ENCODE assay signal across 25 cellular contexts in the genomic region with DNA sequence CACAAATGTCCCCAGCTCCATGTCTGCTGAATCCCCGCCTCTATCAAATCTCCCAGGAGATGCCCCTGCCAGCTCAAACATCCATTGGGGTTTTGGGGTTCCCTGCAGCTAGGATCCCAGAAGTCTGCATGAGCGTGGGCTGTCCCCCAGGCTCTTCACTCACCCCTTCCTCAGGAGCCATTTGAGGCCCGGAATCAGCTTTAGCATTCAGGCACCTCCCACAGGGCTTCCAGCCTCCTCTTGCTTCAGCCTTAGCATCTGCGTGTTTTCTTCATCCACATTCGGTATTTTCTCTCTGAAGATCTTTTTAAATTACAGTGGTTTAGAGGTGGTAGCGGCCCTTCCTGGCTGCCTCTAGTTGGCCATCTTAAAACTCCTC.
"Had no signal": no experiment of that assay in that cellular context is flagged by ENCODE, and none has a peak within 500 bp of the region (broad histone marks: within the 10 kb centered on the region; RNA-seq: fewer than 3 reads in every experiment).

No MANE protein-coding gene starts in this region.

- H3K36me3 Mint-ChIP-seq: naive thymus-derived CD4-positive, alpha-beta T cell; stimulated activated effector memory CD8-positive, alpha-beta T cell treated with anti-CD3 and anti-CD28 coated beads, Interleukin-12 subunit alpha, Interleukin-12 subunit beta, amount 100 ng/mL, for 72 hours had no signal

- H3K9me3 Mint-ChIP-seq: nephron had no signal

- DNase-seq: dorsolateral prefrontal cortex; effector CD4-positive, alpha-beta T cell; foreskin fibroblast; gastrocnemius medialis; head of caudate nucleus; kidney; left cardiac atrium; mesendoderm; midbrain; naive thymus-derived CD4-positive, alpha-beta T cell; sigmoid colon; stimulated activated CD4-positive, alpha-beta T cell treated with anti-CD3 and anti-CD28 coated beads, Interleukin-2, amount 100 ng/mL, for 24 hours; stimulated activated CD4-positive, alpha-beta T cell treated with anti-CD3 and anti-CD28 coated beads, Interleukin-4, amount 100 ng/mL, for 24 hours; stimulated activated naive CD4-positive, alpha-beta T cell treated with Interleukin-2 at 50 U/mL for 16 hours; stomach; thyroid gland; trophoblast cell had no signal

- H3K4me2 ChIP-seq: hepatocyte had no signal

- H3K27me3 ChIP-seq: dorsolateral prefrontal cortex, gastrocnemius medialis, left lung, neutrophil, sigmoid colon, stomach, thyroid gland, vagina had no signal

- H3K36me3 ChIP-seq: gastrocnemius medialis, left lung, neutrophil, prostate gland, sigmoid colon, stomach, thyroid gland, vagina had no signal

- H3K4me1 Mint-ChIP-seq: naive thymus-derived CD4-positive, alpha-beta T cell; nephron; stimulated activated effector memory CD8-positive, alpha-beta T cell treated with anti-CD3 and anti-CD28 coated beads, Interleukin-12 subunit alpha, Interleukin-12 subunit beta, amount 100 ng/mL, for 72 hours had no signal

- H2AFZ ChIP-seq: hepatocyte had no signal

- H3K4me3 ChIP-seq: dorsolateral prefrontal cortex, gastrocnemius medialis, hepatocyte, left lung, prostate gland, sigmoid colon, stomach, thyroid gland, vagina had no signal

- H3K27ac ChIP-seq: dorsolateral prefrontal cortex, epithelial cell of prostate, gastrocnemius medialis, hepatocyte, left lung, neutrophil, prostate gland, sigmoid colon, stomach, thyroid gland, vagina had no signal

- H3K4me3 Mint-ChIP-seq: naive thymus-derived CD4-positive, alpha-beta T cell; nephron; stimulated activated effector memory CD8-positive, alpha-beta T cell treated with anti-CD3 and anti-CD28 coated beads, Interleukin-12 subunit alpha, Interleukin-12 subunit beta, amount 100 ng/mL, for 72 hours had no signal

- H3K79me2 ChIP-seq: hepatocyte had no signal

- H3K27ac Mint-ChIP-seq: naive thymus-derived CD4-positive, alpha-beta T cell; nephron; stimulated activated effector memory CD8-positive, alpha-beta T cell treated with anti-CD3 and anti-CD28 coated beads, Interleukin-12 subunit alpha, Interleukin-12 subunit beta, amount 100 ng/mL, for 72 hours had no signal

- H3K9me3 ChIP-seq: gastrocnemius medialis, left lung, neutrophil, prostate gland, sigmoid colon, stomach, thyroid gland, vagina had no signal

- H3K27me3 Mint-ChIP-seq: naive thymus-derived CD4-positive, alpha-beta T cell had no signal
